14 cellular contexts compared by ENCODE assay signal in the genomic region with DNA sequence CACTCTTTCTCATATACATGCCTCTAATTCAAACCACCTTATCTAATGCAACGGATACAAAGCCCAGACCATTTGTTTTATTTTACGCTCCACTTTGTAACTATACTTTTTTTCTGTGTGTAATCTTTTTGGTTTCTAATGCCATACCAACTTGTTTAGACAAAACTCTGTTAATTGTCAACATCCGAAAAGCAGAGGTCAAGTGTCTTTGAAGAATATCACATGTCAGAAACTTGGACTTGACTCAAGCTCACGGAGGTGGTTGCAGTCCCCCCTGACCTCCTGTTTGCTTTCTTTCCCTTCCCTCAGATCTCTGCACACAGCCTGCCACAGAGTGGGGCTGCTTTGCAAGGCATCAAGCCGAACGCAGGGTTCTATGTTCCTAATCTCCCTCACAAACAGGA.
DNase-seq lines count a peak whose midpoint lies in the region; ATAC-seq, FAIRE-seq and TF ChIP-seq lines count a peak whose summit lies in the region.
"Had no signal": no experiment of that assay in that cellular context is flagged by ENCODE, and none has a peak within 500 bp of the region (broad histone marks: within the 10 kb centered on the region; RNA-seq: fewer than 3 reads in every experiment).

No MANE protein-coding gene starts in this region.

- no peak overlapping the region for H3K4me2 ChIP-seq in mesendoderm (ENCODE audit: low read length)

- H3K4me3 ChIP-seq in dorsolateral prefrontal cortex: peak overlapping the region in 43 of 59 donors; percentile 2 to 55 (median 35)
- no peak overlapping the region for H3K4me3 ChIP-seq in mesendoderm (ENCODE audit: low read length)
- H3K4me3 ChIP-seq in aorta (ENCODE audit: low read length in 2 of 2): no peak overlapping the region
- H3K4me3 ChIP-seq: pancreas had no signal

- H3K27ac ChIP-seq in dorsolateral prefrontal cortex (peak overlapping the region in 29 of 59 donors; percentile 1 to 69 (median 51)), mesendoderm (ENCODE audit: low read depth, low read length) (no peak overlapping the region), aorta (ENCODE audit: low read depth in 1 of 2, low read length in 2 of 2) (no peak overlapping the region)
- H3K27ac ChIP-seq: pancreas, tibial artery had no signal

- no peak overlapping the region for H2BK15ac ChIP-seq in mesendoderm (replicated peaks; ENCODE audit: low read depth)

- no peak overlapping the region for H2BK5ac ChIP-seq in mesendoderm (ENCODE audit: low read length)

- intact Hi-C loops in dorsolateral prefrontal cortex (cut with DNase I) (no loop called here), aorta (cut with DNase I) (no loop called here)

- no peaks in the 10 kb centered on the region for H3K27me3 ChIP-seq in dorsolateral prefrontal cortex
- H3K27me3 ChIP-seq in mesendoderm (ENCODE audit: insufficient read depth, low read length, poor library complexity): no peaks in the 10 kb centered on the region
- no peaks in the 10 kb centered on the region for H3K27me3 ChIP-seq in aorta (ENCODE audit: control insufficient read depth in 1 of 2, insufficient read depth in 2 of 2, low read length in 1 of 2)
- H3K27me3 ChIP-seq: pancreas, tibial artery had no signal

- TF ChIP-seq CTCF in D721Med (IDR thresholded peaks at IDR 0.05; ENCODE audit: insufficient read depth, missing control alignments) (peak; percentile 13), dorsolateral prefrontal cortex (IDR thresholded peaks at IDR 0.05 in 54 of 56, conservative IDR thresholded peaks at IDR 0.05 in 2 of 56; ENCODE audit: low read depth in 1 of 56, partially characterized antibody in 56 of 56) (peak in 12 of 56 donors; percentile 8 to 36 (median 20))

- no peak overlapping the region for H3K18ac ChIP-seq in mesendoderm (ENCODE audit: low read length)

- no CpG with 5 or more reads among the region's 6 CpGs for WGBS in mesendoderm (ENCODE audit: extremely low coverage, insufficient coverage, low lambda C conversion rate)
- 21 to 24% methylated on average over 6 of the region's 6 CpGs for WGBS in aorta, 2 donors

- H2BK120ac ChIP-seq in mesendoderm (ENCODE audit: low read depth, low read length): no peak overlapping the region

- H3K23ac ChIP-seq in mesendoderm (ENCODE audit: low read length): no peak overlapping the region

- H3K36me3 ChIP-seq in mesendoderm (ENCODE audit: control insufficient read depth, insufficient read depth, low read length): no peaks in the 10 kb centered on the region
- H3K36me3 ChIP-seq in aorta (ENCODE audit: control insufficient read depth in 1 of 2, insufficient read depth in 2 of 2, low read length in 1 of 2): no peaks in the 10 kb centered on the region
- H3K36me3 ChIP-seq: pancreas had no signal

- H3K9me3 ChIP-seq in aorta (ENCODE audit: control insufficient read depth, low read length): no peaks in the 10 kb centered on the region
- H3K9me3 ChIP-seq: pancreas, tibial artery had no signal

- DNase-seq in D721Med (ENCODE audit: insufficient read length, low spot score) (no peak), NCI-H2196 (lab: John Stamatoyannopoulos, UW; ENCODE audit: unreplicated experiment) (peak; percentile 46), dorsolateral prefrontal cortex (peak in 1 of 10 donors; percentile 39), mesendoderm (peak; percentile 28), NCI-H2029 treated with DMSO at 0.1 percent for 48 hours (lab: John Stamatoyannopoulos, UW) (no peak), aorta (no peak)
- DNase-seq in stimulated activated CD4-positive, alpha-beta T cell treated with anti-CD3 and anti-CD28 coated beads, Interleukin-15, amount 100 ng/mL, for 24 hours: no peak
- DNase-seq: activated CD4-positive, alpha-beta T cell treated with anti-CD3 and anti-CD28 coated beads for 36 hours; activated naive CD8-positive, alpha-beta T cell treated with anti-CD3 and anti-CD28 coated beads, Interleukin-2, amount 50 U/mL, for 24 hours; AML-193; pancreas; T-cell; tibial artery had no signal

- H3K79me1 ChIP-seq in mesendoderm (ENCODE audit: low read length): no peaks in the 10 kb centered on the region

- FAIRE-seq in D721Med (lab: Jason Lieb, UNC): no peak
- FAIRE-seq: pancreas had no signal

- H3K56ac ChIP-seq in mesendoderm (ENCODE audit: low read length): no peak overlapping the region

- no peak overlapping the region for H4K8ac ChIP-seq in mesendoderm (ENCODE audit: low read depth, low read length)

- no peak for ATAC-seq in aorta (ENCODE audit: low FRiP score)
- no peak for ATAC-seq in HG03457 (IDR thresholded peaks at IDR 0.05; ENCODE audit: unreplicated experiment)
- ATAC-seq: activated CD4-positive, alpha-beta T cell treated with anti-CD3 and anti-CD28 coated beads for 36 hours; activated naive CD8-positive, alpha-beta T cell treated with anti-CD3 and anti-CD28 coated beads, Interleukin-2, amount 50 U/mL, for 24 hours; pancreas; T-cell had no signal

- H3K4me1 ChIP-seq in mesendoderm (ENCODE audit: control insufficient read depth, low read depth, low read length) (peaks cover 2% of the 10 kb centered on the region), aorta (ENCODE audit: control insufficient read depth in 1 of 2, insufficient read depth in 2 of 2, low read length in 2 of 2) (peaks cover 0 to 4% of the 10 kb centered on the region in 2 donors)

- no peak overlapping the region for H2AK5ac ChIP-seq in mesendoderm (ENCODE audit: low read length)

- no peak overlapping the region for H3K9ac ChIP-seq in mesendoderm (ENCODE audit: low read length)

- no peak overlapping the region for H3K4ac ChIP-seq in mesendoderm (ENCODE audit: low read depth, low read length)

- H3K79me2 ChIP-seq in mesendoderm (ENCODE audit: control insufficient read depth, insufficient read depth, low read length): no peaks in the 10 kb centered on the region

- no peak overlapping the region for H4K5ac ChIP-seq in mesendoderm (ENCODE audit: low read length)

Comparison
In these comparisons a context has a peak if more than half of its experiments do, and no peak if none do; other contexts are left out.
1. DNase-seq: peak in NCI-H2196 (single experiment) and mesendoderm (single experiment); none in D721Med (single experiment), NCI-H2029 treated with DMSO at 0.1 percent for 48 hours (single experiment), aorta (0 of 2) and stimulated activated CD4-positive, alpha-beta T cell treated with anti-CD3 and anti-CD28 coated beads, Interleukin-15, amount 100 ng/mL, for 24 hours (single experiment).
2. H3K4me3 ChIP-seq: peak in dorsolateral prefrontal cortex (43 of 59); none in mesendoderm (single experiment) and aorta (0 of 2).